In genomic region chr1:202113690-202114300, GRCh38 we compare ENCODE assay signal across 1 cellular context.
TF ChIP-seq lines count a peak whose summit lies in the region.

No MANE protein-coding gene starts in this region.

TF ChIP-seq in IMR-90, 13 proteins besides CTCF, POLR2A, EP300 and RAD21:
- TF ChIP-seq BHLHE40 (IDR thresholded peaks at IDR 0.05; ENCODE audit: low read depth, low read length) (no peak), FOS (IDR thresholded peaks at IDR 0.05; ENCODE audit: low read depth, low read length) (no peak), MXI1 (IDR thresholded peaks at IDR 0.05; ENCODE audit: borderline replicate concordance, low read depth, low read length) (no peak), MAFK (IDR thresholded peaks at IDR 0.05; ENCODE audit: low read depth, low read length) (no peak), RFX5 (IDR thresholded peaks at IDR 0.05; ENCODE audit: low read depth, low read length) (no peak), CHD1 (IDR thresholded peaks at IDR 0.05; ENCODE audit: low read depth, low read length) (no peak), CEBPB (IDR thresholded peaks at IDR 0.05; ENCODE audit: low read depth, low read length) (no peak), SMC3 (IDR thresholded peaks at IDR 0.05; ENCODE audit: low read depth, low read length) (no peak), MAZ (IDR thresholded peaks at IDR 0.05; ENCODE audit: borderline replicate concordance, low read depth, low read length) (no peak), NFE2L2 (IDR thresholded peaks at IDR 0.05; ENCODE audit: low read depth, low read length) (no peak), RCOR1 (IDR thresholded peaks at IDR 0.05; ENCODE audit: insufficient replicate concordance, low read length) (no peak), USF2 (IDR thresholded peaks at IDR 0.05; ENCODE audit: low read depth, low read length) (no peak)
- TF ChIP-seq, protein P1, sequence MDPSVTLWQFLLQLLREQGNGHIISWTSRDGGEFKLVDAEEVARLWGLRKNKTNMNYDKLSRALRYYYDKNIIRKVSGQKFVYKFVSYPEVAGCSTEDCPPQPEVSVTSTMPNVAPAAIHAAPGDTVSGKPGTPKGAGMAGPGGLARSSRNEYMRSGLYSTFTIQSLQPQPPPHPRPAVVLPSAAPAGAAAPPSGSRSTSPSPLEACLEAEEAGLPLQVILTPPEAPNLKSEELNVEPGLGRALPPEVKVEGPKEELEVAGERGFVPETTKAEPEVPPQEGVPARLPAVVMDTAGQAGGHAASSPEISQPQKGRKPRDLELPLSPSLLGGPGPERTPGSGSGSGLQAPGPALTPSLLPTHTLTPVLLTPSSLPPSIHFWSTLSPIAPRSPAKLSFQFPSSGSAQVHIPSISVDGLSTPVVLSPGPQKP (IDR thresholded peaks at IDR 0.05; ENCODE audit: borderline replicate concordance, low read depth, low read length) = no peak
